13 cellular contexts compared by ENCODE assay signal in the genomic region with DNA sequence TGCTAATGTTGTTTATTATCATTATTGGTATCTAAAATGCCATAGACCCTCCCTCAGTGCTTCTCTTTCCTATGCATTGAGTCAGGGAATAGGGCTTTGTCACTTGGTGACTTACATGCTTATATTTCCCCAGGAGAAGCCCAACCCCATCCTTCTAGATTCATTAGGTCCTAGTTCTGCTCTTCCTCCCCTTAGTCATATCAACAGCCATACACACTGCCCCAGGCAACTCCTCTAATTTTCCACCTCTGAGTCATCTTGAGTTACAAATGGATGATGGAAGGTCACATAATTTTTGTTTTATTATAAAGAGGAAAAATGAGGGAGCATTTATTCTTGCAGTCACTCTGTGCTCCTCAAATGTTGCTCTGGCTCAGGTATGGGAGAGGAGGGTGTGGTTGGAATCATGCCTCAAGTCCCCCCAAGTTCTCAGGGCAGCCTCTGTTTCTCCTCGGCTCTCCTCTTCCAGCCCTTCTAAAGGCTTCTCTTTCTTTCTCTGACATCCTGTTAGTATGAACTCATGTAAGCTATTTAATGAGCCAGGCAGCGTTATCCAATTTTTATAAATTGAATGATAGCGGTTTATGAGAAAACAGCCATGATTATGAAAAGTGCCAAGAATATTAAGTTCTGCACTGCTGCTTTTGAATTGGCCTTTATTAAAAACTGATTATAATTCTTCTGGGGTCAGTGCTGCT. TPM values are rescaled to one million over a fixed set of nuclear protein-coding genes. Genes with fewer than 3 reads are reported as not detected.
DNase-seq lines count a peak whose midpoint lies in the region; ATAC-seq, FAIRE-seq and TF ChIP-seq lines count a peak whose summit lies in the region.
"Had no signal": no experiment of that assay in that cellular context is flagged by ENCODE, and none has a peak within 500 bp of the region (broad histone marks: within the 10 kb centered on the region; RNA-seq: fewer than 3 reads in every experiment).

No MANE protein-coding gene starts in this region.

- no peak for FAIRE-seq in D721Med (lab: Jason Lieb, UNC)

- H3K9ac ChIP-seq in SK-N-SH = peak overlapping the region; percentile 71
- no peak overlapping the region for H3K9ac ChIP-seq in rectal smooth muscle tissue (ENCODE audit: low read length)

- CTCF ChIA-PET in SK-N-SH (lab: Yijun Ruan, JAX) = no interaction called here

- no peaks in the 10 kb centered on the region for H3K27me3 Mint-ChIP-seq in type B pancreatic cell
- H3K27me3 Mint-ChIP-seq in activated T-cell treated with anti-CD3 and anti-CD28 coated beads, Interleukin-2, amount 50 U/mL, for 4 hours (ENCODE audit: low read depth) = peaks cover 20% of the 10 kb centered on the region

- no peak overlapping the region for H3K27ac Mint-ChIP-seq in type B pancreatic cell
- H3K27ac Mint-ChIP-seq: activated CD4-positive, alpha-beta T cell treated with anti-CD3 and anti-CD28 coated beads for 36 hours; activated naive CD4-positive, alpha-beta T cell treated with anti-CD3 and anti-CD28 coated beads, Interleukin-2, amount 50 U/mL, for 24 hours had no signal

- peaks cover 18% of the 10 kb centered on the region for H3K4me1 Mint-ChIP-seq in type B pancreatic cell (ENCODE audit: unreplicated experiment)
- no peaks in the 10 kb centered on the region for H3K4me1 Mint-ChIP-seq in activated T-cell treated with anti-CD3 and anti-CD28 coated beads, Interleukin-2, amount 50 U/mL, for 4 hours (ENCODE audit: low read depth)
- H3K4me1 Mint-ChIP-seq: activated CD4-positive, alpha-beta T cell treated with anti-CD3 and anti-CD28 coated beads for 36 hours; activated naive CD4-positive, alpha-beta T cell treated with anti-CD3 and anti-CD28 coated beads, Interleukin-2, amount 50 U/mL, for 24 hours had no signal

- TF ChIP-seq EP300 in SK-N-SH (IDR thresholded peaks at IDR 0.05; ENCODE audit: borderline replicate concordance in 1 of 2, low read depth in 1 of 2, low read length in 1 of 2) = peak in 1 of 2 experiments; percentile 36; a peak in 1 of 4 replicates

- no peaks in the 10 kb centered on the region for H3K36me3 Mint-ChIP-seq in type B pancreatic cell
- H3K36me3 Mint-ChIP-seq in activated T-cell treated with anti-CD3 and anti-CD28 coated beads, Interleukin-2, amount 50 U/mL, for 4 hours (ENCODE audit: insufficient read depth) = no peaks in the 10 kb centered on the region
- H3K36me3 Mint-ChIP-seq: activated naive CD4-positive, alpha-beta T cell treated with anti-CD3 and anti-CD28 coated beads, Interleukin-2, amount 50 U/mL, for 24 hours had no signal

- H3K4me3 ChIP-seq in SK-N-SH (ENCODE audit: low read depth in 2 of 2, low read length in 1 of 2) (peak overlapping the region in 1 of 2 experiments; percentile 25; a peak in 1 of 4 replicates), fibroblast of pulmonary artery (replicated peaks; ENCODE audit: low read depth, low read length) (no peak overlapping the region), rectal smooth muscle tissue (ENCODE audit: low read length) (no peak overlapping the region)

- in situ Hi-C loops in Caki2 (cut with HindIII; ENCODE audit: low pct_unique_long_range_greater_than_20kb, low sequenced_read_pairs) = no loop called here

- H3K9me3 ChIP-seq in SK-N-SH = peaks cover 3% of the 10 kb centered on the region; the same call in 1 of the 2 replicates

- H4K20me1 ChIP-seq in SK-N-SH (ENCODE audit: insufficient read depth) = no peaks in the 10 kb centered on the region

- H3K79me2 ChIP-seq in SK-N-SH (ENCODE audit: insufficient read depth) = no peaks in the 10 kb centered on the region

- TF ChIP-seq CTCF in SK-N-SH (IDR thresholded peaks at IDR 0.05) (no peak), fibroblast of pulmonary artery (IDR thresholded peaks at IDR 0.05; ENCODE audit: low read length, missing control alignments) (no peak), D721Med (IDR thresholded peaks at IDR 0.05; ENCODE audit: insufficient read depth, missing control alignments) (no peak), type B pancreatic cell (conservative IDR thresholded peaks at IDR 0.05) (no peak)

- H3K4me1 ChIP-seq in SK-N-SH (ENCODE audit: control insufficient read depth in 1 of 2, insufficient read depth in 2 of 2, low read depth in 1 of 2, low read length in 1 of 2) (peaks cover 0 to 29% of the 10 kb centered on the region in 2 experiments; a peak in 3 of 4 replicates), rectal smooth muscle tissue (ENCODE audit: control insufficient read depth, insufficient read depth, low read length) (peaks cover 12% of the 10 kb centered on the region)

- no peaks in the 10 kb centered on the region for H3K9me2 ChIP-seq in SK-N-SH

- ATAC-seq in activated T-cell treated with anti-CD3 and anti-CD28 coated beads, Interleukin-2, amount 50 U/mL, for 4 hours = no peak
- no peak for ATAC-seq in HG02610 (IDR thresholded peaks at IDR 0.05; ENCODE audit: unreplicated experiment)
- ATAC-seq: activated CD4-positive, alpha-beta T cell treated with anti-CD3 and anti-CD28 coated beads for 36 hours had no signal

- peak; percentile 51 for DNase-seq in Caki2 (ENCODE audit: low read depth)
- DNase-seq in SK-N-SH = no peak
- peak; percentile 72 for DNase-seq in fibroblast of pulmonary artery (ENCODE audit: low read depth)
- DNase-seq in D721Med (ENCODE audit: insufficient read length, low spot score) = no peak
- DNase-seq in type B pancreatic cell (ENCODE audit: extremely low spot score, unreplicated experiment) = no peak
- DNase-seq in activated T-cell treated with anti-CD3 and anti-CD28 coated beads, Interleukin-2, amount 50 U/mL, for 4 hours = no peak
- DNase-seq: activated CD4-positive, alpha-beta T cell treated with anti-CD3 and anti-CD28 coated beads for 36 hours; Calu3; NCI-H146; stimulated activated CD4-positive, alpha-beta T cell treated with anti-CD3 and anti-CD28 coated beads, Interleukin-2, amount 100 ng/mL, for 24 hours had no signal

- H3K27ac ChIP-seq in SK-N-SH (ENCODE audit: low read depth in 2 of 2, low read length in 1 of 2) (peak overlapping the region; percentile 64 to 95; a peak in 3 of 4 replicates), rectal smooth muscle tissue (ENCODE audit: low read depth, low read length) (peak overlapping the region; percentile 51)

- H3K36me3 ChIP-seq in SK-N-SH (replicated peaks in 1 of 2; ENCODE audit: control insufficient read depth in 1 of 2, insufficient read depth in 2 of 2, low read length in 1 of 2) (no peaks in the 10 kb centered on the region), rectal smooth muscle tissue (ENCODE audit: control insufficient read depth, insufficient read depth, low read length) (no peaks in the 10 kb centered on the region)

- peaks cover 41% of the 10 kb centered on the region for H3F3A ChIP-seq in SK-N-SH (replicated peaks; ENCODE audit: insufficient read depth)

- no peak overlapping the region; the same call in 1 of the 2 replicates for H2AFZ ChIP-seq in SK-N-SH (ENCODE audit: low read depth)

- H3K27me3 ChIP-seq in SK-N-SH (ENCODE audit: insufficient read depth) (no peaks in the 10 kb centered on the region), rectal smooth muscle tissue (ENCODE audit: control insufficient read depth, insufficient read depth, low read length) (no peaks in the 10 kb centered on the region)

- peak overlapping the region; percentile 72 for H3K4me2 ChIP-seq in SK-N-SH

- H3K4me3 Mint-ChIP-seq in type B pancreatic cell = no peak overlapping the region
- H3K4me3 Mint-ChIP-seq in activated T-cell treated with anti-CD3 and anti-CD28 coated beads, Interleukin-2, amount 50 U/mL, for 4 hours = no peak overlapping the region
- H3K4me3 Mint-ChIP-seq: activated CD4-positive, alpha-beta T cell treated with anti-CD3 and anti-CD28 coated beads for 36 hours; activated naive CD4-positive, alpha-beta T cell treated with anti-CD3 and anti-CD28 coated beads, Interleukin-2, amount 50 U/mL, for 24 hours had no signal

- no peak for TF ChIP-seq RAD21 in SK-N-SH (IDR thresholded peaks at IDR 0.05; ENCODE audit: low read length)

- 73% methylated on average over 3 of the region's 3 CpGs for WGBS in SK-N-SH (ENCODE audit: low lambda C conversion rate)

- POLR2A ChIA-PET in SK-N-SH (lab: Yijun Ruan, JAX) = no interaction called here

- peaks cover 5% of the 10 kb centered on the region for H3K9me3 Mint-ChIP-seq in type B pancreatic cell
- peaks cover 18% of the 10 kb centered on the region for H3K9me3 Mint-ChIP-seq in activated T-cell treated with anti-CD3 and anti-CD28 coated beads, Interleukin-2, amount 50 U/mL, for 4 hours

TF ChIP-seq in SK-N-SH, 30 proteins besides CTCF, POLR2A, EP300 and RAD21:
- TF ChIP-seq, protein P1, sequence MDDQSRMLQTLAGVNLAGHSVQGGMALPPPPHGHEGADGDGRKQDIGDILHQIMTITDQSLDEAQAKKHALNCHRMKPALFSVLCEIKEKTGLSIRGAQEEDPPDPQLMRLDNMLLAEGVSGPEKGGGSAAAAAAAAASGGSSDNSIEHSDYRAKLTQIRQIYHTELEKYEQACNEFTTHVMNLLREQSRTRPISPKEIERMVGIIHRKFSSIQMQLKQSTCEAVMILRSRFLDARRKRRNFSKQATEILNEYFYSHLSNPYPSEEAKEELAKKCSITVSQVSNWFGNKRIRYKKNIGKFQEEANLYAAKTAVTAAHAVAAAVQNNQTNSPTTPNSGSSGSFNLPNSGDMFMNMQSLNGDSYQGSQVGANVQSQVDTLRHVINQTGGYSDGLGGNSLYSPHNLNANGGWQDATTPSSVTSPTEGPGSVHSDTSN (IDR thresholded peaks at IDR 0.05) = peak; percentile 32
- TF ChIP-seq JUND (IDR thresholded peaks at IDR 0.05) (peak; percentile 55), FOSL2 (IDR thresholded peaks at IDR 0.05; ENCODE audit: borderline replicate concordance, low read depth) (peak; percentile 68; the same call in 1 of the 2 replicates), SMC3 (IDR thresholded peaks at IDR 0.05; ENCODE audit: low read depth, low read length) (no peak), TCF12 (IDR thresholded peaks at IDR 0.05) (0 out of 2 replicates have a peak, but pooled peaks have one; percentile 24)

RNA-seq across cellular contexts. Expression of a gene that starts 45.6 kb away (rescaled TPM):
- 6.6 and 8.0 TPM in 2 replicates for total RNA-seq in Caki2 (2014; rRNA removed; shearing (Covaris generic); ENCODE audit: low replicate concordance)
- polyA plus RNA-seq in SK-N-SH (2012; rRNA removed) = 329 and 454 TPM in 2 replicates
- 409 and 444 TPM in 2 replicates for polyA plus RNA-seq in SK-N-SH (2012; cell fraction: cytosol; rRNA removed)
- 657 and 858 TPM in 2 replicates for polyA plus RNA-seq in SK-N-SH (2012; cell fraction: nucleus; rRNA removed)
- total RNA-seq in type B pancreatic cell (ENCODE audit: low replicate concordance) = 183 and 383 TPM in 2 replicates
- total RNA-seq in activated T-cell treated with anti-CD3 and anti-CD28 coated beads, Interleukin-2, amount 50 U/mL, for 4 hours = 1 to 10 TPM in 1 of 3 donors, under 1 TPM in 2; 0.58 to 1.2 (median 0.91) TPM

Comparison
In these comparisons a context has a peak if more than half of its experiments do, and no peak if none do; other contexts are left out.
1. DNase-seq: peak in Caki2 (single experiment) and fibroblast of pulmonary artery (single experiment); none in SK-N-SH (single experiment), D721Med (single experiment), type B pancreatic cell (single experiment) and activated T-cell treated with anti-CD3 and anti-CD28 coated beads, Interleukin-2, amount 50 U/mL, for 4 hours (single experiment).
2. RNA of a gene that starts 45.6 kb away (total RNA-seq): 183 to 383 TPM in type B pancreatic cell; 6.6 to 8.0 TPM in Caki2 and 0.58 to 1.2 TPM in activated T-cell treated with anti-CD3 and anti-CD28 coated beads, Interleukin-2, amount 50 U/mL, for 4 hours; every median in the first group is over 10 times any median in the second.